In genomic region chr1:171841050-171841910, GRCh38 we compare ENCODE assay signal across 8 cellular contexts. TPM values are rescaled to one million over a fixed set of nuclear protein-coding genes. Genes with fewer than 3 reads are reported as not detected.
DNase-seq lines count a peak whose midpoint lies in the region; ATAC-seq and TF ChIP-seq lines count a peak whose summit lies in the region.

Gene DNM3 (plus strand): TSS chr1:171841498. CDS start chr1:171841657, 159 bp downstream.

- peak within 1 kb of the TSS; percentile 68 to 83 (median 74) for H3K27ac ChIP-seq in esophagus muscularis mucosa (replicated peaks in 1 of 4)
- peak within 1 kb of the TSS; percentile 56 for H3K27ac ChIP-seq in muscle layer of colon (ENCODE audit: low read depth, low read length)

- H3K4me3 ChIP-seq in esophagus muscularis mucosa = peak within 1 kb of the TSS; percentile 75 to 87 (median 84)
- peak within 1 kb of the TSS; percentile 61 to 100 for H3K4me3 ChIP-seq in muscle layer of colon (ENCODE audit: low read depth in 1 of 2, low read length in 2 of 2)

- TF ChIP-seq EP300 in esophagus muscularis mucosa (IDR thresholded peaks at IDR 0.05) = no peak

- ATAC-seq in GM19395 (IDR thresholded peaks at IDR 0.05; ENCODE audit: unreplicated experiment) (peak; percentile 88), HG03520 (IDR thresholded peaks at IDR 0.05; ENCODE audit: unreplicated experiment) (peak; percentile 83)

- no peaks in the 10 kb centered on the region for H3K27me3 ChIP-seq in esophagus muscularis mucosa
- no peaks in the 10 kb centered on the region for H3K27me3 ChIP-seq in muscle layer of colon (ENCODE audit: control insufficient read depth in 1 of 2, insufficient read depth in 2 of 2, low read length in 2 of 2)

- peaks cover 0 to 5% (median 0%) of the 10 kb centered on the region in 4 donors for H3K9me3 ChIP-seq in esophagus muscularis mucosa
- H3K9me3 ChIP-seq in muscle layer of colon (ENCODE audit: low read length) = no peaks in the 10 kb centered on the region

- 0% methylated on average over 7 of the region's 85 CpGs for WGBS in esophagus muscularis mucosa

- DNase-seq in C1 segment of cervical spinal cord (lab: John Stamatoyannopoulos, UW) (peak; percentile 20 to 94 (median 84)), NOMO-1 treated with dmso at 0.1 percent for 144 hours (lab: John Stamatoyannopoulos, UW; ENCODE audit: unreplicated experiment) (peak; percentile 38), esophagus muscularis mucosa (ENCODE audit: extremely low spot score) (peak; percentile 94)
- peak; percentile 85 to 89 for DNase-seq in activated T-cell treated with anti-CD3 and anti-CD28 coated beads, Interleukin-2, amount 50 U/mL, for 48 hours
- peak; percentile 41 to 55 for DNase-seq in stimulated activated CD8-positive, alpha-beta memory T cell treated with anti-CD3 and anti-CD28 coated beads, Interleukin-4, amount 100 ng/mL, for 4 hours (ENCODE audit: low read depth in 2 of 2, low spot score in 1 of 2)

- no peak for TF ChIP-seq CTCF in esophagus muscularis mucosa (IDR thresholded peaks at IDR 0.05)

- no peak for TF ChIP-seq POLR2A in esophagus muscularis mucosa (IDR thresholded peaks at IDR 0.05; ENCODE audit: low read depth)

- H3K9ac ChIP-seq in muscle layer of colon (ENCODE audit: low read length) = no peak within 1 kb of the TSS

- H3K4me1 ChIP-seq in esophagus muscularis mucosa (peaks cover 7 to 26% (median 23%) of the 10 kb centered on the region in 4 donors), muscle layer of colon (ENCODE audit: insufficient read depth, low read length) (no peaks in the 10 kb centered on the region)

- intact Hi-C loops in esophagus muscularis mucosa (cut with DNase I) = no loop called here

- no peaks in the 10 kb centered on the region for H3K36me3 ChIP-seq in esophagus muscularis mucosa
- H3K36me3 ChIP-seq in muscle layer of colon (ENCODE audit: insufficient read depth, low read length) = no peaks in the 10 kb centered on the region

RNA-seq across cellular contexts. Expression of gene DNM3, which starts in this region (rescaled TPM):
- total RNA-seq in esophagus muscularis mucosa = 1 to 10 TPM; 3.3 to 6.4 (median 3.9) TPM

Comparison
In these comparisons a context has a peak if more than half of its experiments do, and no peak if none do; other contexts are left out.
1. Peak in every context shown above with its lines: DNase-seq, ATAC-seq, H3K4me3 ChIP-seq and H3K27ac ChIP-seq.
2. DNase-seq: peak in every context shown above with its lines; median percentile 94 in esophagus muscularis mucosa; 87 in activated T-cell treated with anti-CD3 and anti-CD28 coated beads, Interleukin-2, amount 50 U/mL, for 48 hours; 84 in C1 segment of cervical spinal cord; 48 in stimulated activated CD8-positive, alpha-beta memory T cell treated with anti-CD3 and anti-CD28 coated beads, Interleukin-4, amount 100 ng/mL, for 4 hours; 38 in NOMO-1 treated with dmso at 0.1 percent for 144 hours.